Comparison of ENCODE assay signal across 1 cellular context in the genomic region with DNA sequence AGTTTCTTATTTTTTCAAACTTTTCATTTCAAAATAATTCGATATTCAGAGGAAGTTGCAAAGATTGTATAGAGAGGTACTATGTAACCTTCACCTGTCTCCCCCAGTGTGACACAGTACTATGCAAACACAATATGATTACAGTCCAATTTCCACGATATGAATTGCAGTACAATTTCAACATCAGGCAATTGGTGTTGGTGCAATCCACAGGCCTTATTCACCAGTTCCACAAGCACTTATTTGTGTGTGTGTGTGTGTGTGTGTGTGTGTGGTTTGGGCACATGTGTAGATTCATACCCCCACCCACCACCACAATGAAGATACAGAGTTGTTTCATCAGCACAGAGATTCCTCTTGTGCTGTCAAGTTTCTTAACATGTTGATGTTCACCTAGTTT.
TF ChIP-seq lines count a peak whose summit lies in the region.

No MANE protein-coding gene starts in this region.

TF ChIP-seq in HepG2, 621 proteins besides CTCF, POLR2A, EP300 and RAD21 (continued from another document):
- TF ChIP-seq, protein P1, sequence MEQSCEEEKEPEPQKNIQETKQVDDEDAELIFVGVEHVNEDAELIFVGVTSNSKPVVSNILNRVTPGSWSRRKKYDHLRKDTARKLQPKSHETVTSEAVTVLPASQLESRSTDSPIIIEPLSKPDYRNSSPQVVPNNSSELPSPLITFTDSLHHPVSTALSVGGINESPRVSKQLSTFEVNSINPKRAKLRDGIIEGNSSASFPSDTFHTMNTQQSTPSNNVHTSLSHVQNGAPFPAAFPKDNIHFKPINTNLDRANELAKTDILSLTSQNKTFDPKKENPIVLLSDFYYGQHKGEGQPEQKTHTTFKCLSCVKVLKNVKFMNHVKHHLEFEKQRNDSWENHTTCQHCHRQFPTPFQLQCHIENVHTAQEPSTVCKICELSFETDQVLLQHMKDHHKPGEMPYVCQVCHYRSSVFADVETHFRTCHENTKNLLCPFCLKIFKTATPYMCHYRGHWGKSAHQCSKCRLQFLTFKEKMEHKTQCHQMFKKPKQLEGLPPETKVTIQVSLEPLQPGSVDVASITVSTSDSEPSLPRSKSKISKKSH (CRISPR knock-in tag; IDR thresholded peaks at IDR 0.05; ENCODE audit: borderline replicate concordance) = no peak
- TF ChIP-seq CEBPG (CRISPR knock-in tag; IDR thresholded peaks at IDR 0.05) (peak; percentile 65), CHD4 (IDR thresholded peaks at IDR 0.05; ENCODE audit: borderline replicate concordance, low read length) (no peak), ZNF83 (CRISPR knock-in tag; IDR thresholded peaks at IDR 0.05; ENCODE audit: borderline replicate concordance) (no peak), RCOR2 (CRISPR knock-in tag; IDR thresholded peaks at IDR 0.05) (no peak), FOSL1 (CRISPR knock-in tag; IDR thresholded peaks at IDR 0.05; ENCODE audit: borderline replicate concordance) (no peak), ZNF460 (CRISPR knock-in tag; IDR thresholded peaks at IDR 0.05; ENCODE audit: borderline replicate concordance) (no peak), YEATS2 (CRISPR knock-in tag; IDR thresholded peaks at IDR 0.05; ENCODE audit: borderline replicate concordance) (no peak), RNF2 (conservative IDR thresholded peaks at IDR 0.05; ENCODE audit: low read depth) (no peak), ZNF670 (CRISPR knock-in tag; IDR thresholded peaks at IDR 0.05; ENCODE audit: borderline replicate concordance) (no peak), CCDC6 (CRISPR knock-in tag; IDR thresholded peaks at IDR 0.05) (no peak), MBD4 (IDR thresholded peaks at IDR 0.05; ENCODE audit: borderline replicate concordance, low read length) (no peak), KAT7 (CRISPR knock-in tag; IDR thresholded peaks at IDR 0.05; ENCODE audit: borderline replicate concordance) (no peak), ZNF546 (CRISPR knock-in tag; conservative IDR thresholded peaks at IDR 0.05) (no peak), FOXA3 (CRISPR knock-in tag; IDR thresholded peaks at IDR 0.05) (no peak), PAWR (CRISPR knock-in tag; IDR thresholded peaks at IDR 0.05; ENCODE audit: borderline replicate concordance) (no peak), TEAD3 (CRISPR knock-in tag; optimal IDR thresholded peaks at IDR 0.05; ENCODE audit: borderline replicate concordance) (no peak)
- TF ChIP-seq, protein P2, sequence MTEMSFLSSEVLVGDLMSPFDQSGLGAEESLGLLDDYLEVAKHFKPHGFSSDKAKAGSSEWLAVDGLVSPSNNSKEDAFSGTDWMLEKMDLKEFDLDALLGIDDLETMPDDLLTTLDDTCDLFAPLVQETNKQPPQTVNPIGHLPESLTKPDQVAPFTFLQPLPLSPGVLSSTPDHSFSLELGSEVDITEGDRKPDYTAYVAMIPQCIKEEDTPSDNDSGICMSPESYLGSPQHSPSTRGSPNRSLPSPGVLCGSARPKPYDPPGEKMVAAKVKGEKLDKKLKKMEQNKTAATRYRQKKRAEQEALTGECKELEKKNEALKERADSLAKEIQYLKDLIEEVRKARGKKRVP (CRISPR knock-in tag; IDR thresholded peaks at IDR 0.05) = peak in 1 of 2 experiments; percentile 62; a peak in 1 of 4 replicates
- TF ChIP-seq, protein P3, sequence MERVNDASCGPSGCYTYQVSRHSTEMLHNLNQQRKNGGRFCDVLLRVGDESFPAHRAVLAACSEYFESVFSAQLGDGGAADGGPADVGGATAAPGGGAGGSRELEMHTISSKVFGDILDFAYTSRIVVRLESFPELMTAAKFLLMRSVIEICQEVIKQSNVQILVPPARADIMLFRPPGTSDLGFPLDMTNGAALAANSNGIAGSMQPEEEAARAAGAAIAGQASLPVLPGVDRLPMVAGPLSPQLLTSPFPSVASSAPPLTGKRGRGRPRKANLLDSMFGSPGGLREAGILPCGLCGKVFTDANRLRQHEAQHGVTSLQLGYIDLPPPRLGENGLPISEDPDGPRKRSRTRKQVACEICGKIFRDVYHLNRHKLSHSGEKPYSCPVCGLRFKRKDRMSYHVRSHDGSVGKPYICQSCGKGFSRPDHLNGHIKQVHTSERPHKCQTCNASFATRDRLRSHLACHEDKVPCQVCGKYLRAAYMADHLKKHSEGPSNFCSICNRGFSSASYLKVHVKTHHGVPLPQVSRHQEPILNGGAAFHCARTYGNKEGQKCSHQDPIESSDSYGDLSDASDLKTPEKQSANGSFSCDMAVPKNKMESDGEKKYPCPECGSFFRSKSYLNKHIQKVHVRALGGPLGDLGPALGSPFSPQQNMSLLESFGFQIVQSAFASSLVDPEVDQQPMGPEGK (CRISPR knock-in tag; IDR thresholded peaks at IDR 0.05) = no peak
- TF ChIP-seq, protein P4, sequence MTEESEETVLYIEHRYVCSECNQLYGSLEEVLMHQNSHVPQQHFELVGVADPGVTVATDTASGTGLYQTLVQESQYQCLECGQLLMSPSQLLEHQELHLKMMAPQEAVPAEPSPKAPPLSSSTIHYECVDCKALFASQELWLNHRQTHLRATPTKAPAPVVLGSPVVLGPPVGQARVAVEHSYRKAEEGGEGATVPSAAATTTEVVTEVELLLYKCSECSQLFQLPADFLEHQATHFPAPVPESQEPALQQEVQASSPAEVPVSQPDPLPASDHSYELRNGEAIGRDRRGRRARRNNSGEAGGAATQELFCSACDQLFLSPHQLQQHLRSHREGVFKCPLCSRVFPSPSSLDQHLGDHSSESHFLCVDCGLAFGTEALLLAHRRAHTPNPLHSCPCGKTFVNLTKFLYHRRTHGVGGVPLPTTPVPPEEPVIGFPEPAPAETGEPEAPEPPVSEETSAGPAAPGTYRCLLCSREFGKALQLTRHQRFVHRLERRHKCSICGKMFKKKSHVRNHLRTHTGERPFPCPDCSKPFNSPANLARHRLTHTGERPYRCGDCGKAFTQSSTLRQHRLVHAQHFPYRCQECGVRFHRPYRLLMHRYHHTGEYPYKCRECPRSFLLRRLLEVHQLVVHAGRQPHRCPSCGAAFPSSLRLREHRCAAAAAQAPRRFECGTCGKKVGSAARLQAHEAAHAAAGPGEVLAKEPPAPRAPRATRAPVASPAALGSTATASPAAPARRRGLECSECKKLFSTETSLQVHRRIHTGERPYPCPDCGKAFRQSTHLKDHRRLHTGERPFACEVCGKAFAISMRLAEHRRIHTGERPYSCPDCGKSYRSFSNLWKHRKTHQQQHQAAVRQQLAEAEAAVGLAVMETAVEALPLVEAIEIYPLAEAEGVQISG (CRISPR knock-in tag; IDR thresholded peaks at IDR 0.05) = no peak
- TF ChIP-seq, protein P5, sequence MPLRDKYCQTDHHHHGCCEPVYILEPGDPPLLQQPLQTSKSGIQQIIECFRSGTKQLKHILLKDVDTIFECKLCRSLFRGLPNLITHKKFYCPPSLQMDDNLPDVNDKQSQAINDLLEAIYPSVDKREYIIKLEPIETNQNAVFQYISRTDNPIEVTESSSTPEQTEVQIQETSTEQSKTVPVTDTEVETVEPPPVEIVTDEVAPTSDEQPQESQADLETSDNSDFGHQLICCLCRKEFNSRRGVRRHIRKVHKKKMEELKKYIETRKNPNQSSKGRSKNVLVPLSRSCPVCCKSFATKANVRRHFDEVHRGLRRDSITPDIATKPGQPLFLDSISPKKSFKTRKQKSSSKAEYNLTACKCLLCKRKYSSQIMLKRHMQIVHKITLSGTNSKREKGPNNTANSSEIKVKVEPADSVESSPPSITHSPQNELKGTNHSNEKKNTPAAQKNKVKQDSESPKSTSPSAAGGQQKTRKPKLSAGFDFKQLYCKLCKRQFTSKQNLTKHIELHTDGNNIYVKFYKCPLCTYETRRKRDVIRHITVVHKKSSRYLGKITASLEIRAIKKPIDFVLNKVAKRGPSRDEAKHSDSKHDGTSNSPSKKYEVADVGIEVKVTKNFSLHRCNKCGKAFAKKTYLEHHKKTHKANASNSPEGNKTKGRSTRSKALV (CRISPR knock-in tag; IDR thresholded peaks at IDR 0.05) = no peak
- TF ChIP-seq, protein P6, sequence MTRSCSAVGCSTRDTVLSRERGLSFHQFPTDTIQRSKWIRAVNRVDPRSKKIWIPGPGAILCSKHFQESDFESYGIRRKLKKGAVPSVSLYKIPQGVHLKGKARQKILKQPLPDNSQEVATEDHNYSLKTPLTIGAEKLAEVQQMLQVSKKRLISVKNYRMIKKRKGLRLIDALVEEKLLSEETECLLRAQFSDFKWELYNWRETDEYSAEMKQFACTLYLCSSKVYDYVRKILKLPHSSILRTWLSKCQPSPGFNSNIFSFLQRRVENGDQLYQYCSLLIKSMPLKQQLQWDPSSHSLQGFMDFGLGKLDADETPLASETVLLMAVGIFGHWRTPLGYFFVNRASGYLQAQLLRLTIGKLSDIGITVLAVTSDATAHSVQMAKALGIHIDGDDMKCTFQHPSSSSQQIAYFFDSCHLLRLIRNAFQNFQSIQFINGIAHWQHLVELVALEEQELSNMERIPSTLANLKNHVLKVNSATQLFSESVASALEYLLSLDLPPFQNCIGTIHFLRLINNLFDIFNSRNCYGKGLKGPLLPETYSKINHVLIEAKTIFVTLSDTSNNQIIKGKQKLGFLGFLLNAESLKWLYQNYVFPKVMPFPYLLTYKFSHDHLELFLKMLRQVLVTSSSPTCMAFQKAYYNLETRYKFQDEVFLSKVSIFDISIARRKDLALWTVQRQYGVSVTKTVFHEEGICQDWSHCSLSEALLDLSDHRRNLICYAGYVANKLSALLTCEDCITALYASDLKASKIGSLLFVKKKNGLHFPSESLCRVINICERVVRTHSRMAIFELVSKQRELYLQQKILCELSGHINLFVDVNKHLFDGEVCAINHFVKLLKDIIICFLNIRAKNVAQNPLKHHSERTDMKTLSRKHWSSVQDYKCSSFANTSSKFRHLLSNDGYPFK (CRISPR knock-in tag; IDR thresholded peaks at IDR 0.05; ENCODE audit: borderline replicate concordance) = no peak
